In genomic region chr7:103862302-103863035, GRCh38 we compare ENCODE assay signal across 22 cellular contexts.
DNase-seq lines count a peak whose midpoint lies in the region; ATAC-seq, FAIRE-seq and TF ChIP-seq lines count a peak whose summit lies in the region.
"Had no signal": no experiment of that assay in that cellular context is flagged by ENCODE, and none has a peak within 500 bp of the region (broad histone marks: within the 10 kb centered on the region; RNA-seq: fewer than 3 reads in every experiment).

No MANE protein-coding gene starts in this region.

- H3K9me1 ChIP-seq in K562 (ENCODE audit: control insufficient read depth, insufficient read depth, low read length): no peaks in the 10 kb centered on the region

- H3K23me2 ChIP-seq in H1 (ENCODE audit: low read depth, low read length): no peaks in the 10 kb centered on the region

- H2AK5ac ChIP-seq in H1 (ENCODE audit: low read depth, low read length): no peak overlapping the region

- no peak overlapping the region for H2BK120ac ChIP-seq in H1 (replicated peaks; ENCODE audit: low read depth, low read length)

- H3K9me3 ChIP-seq in HepG2 (ENCODE audit: low read length): no peaks in the 10 kb centered on the region
- no peaks in the 10 kb centered on the region for H3K9me3 ChIP-seq in right lobe of liver
- no peaks in the 10 kb centered on the region for H3K9me3 ChIP-seq in K562 (replicated peaks; ENCODE audit: control insufficient read depth, insufficient read depth, low read depth, low read length)
- no peaks in the 10 kb centered on the region for H3K9me3 ChIP-seq in H1 (ENCODE audit: insufficient read depth in 2 of 2, low read depth in 1 of 2, low read length in 1 of 2)
- H3K9me3 ChIP-seq: A549; BLaER1 treated with 17β-estradiol and CSF1 and Interleukin-3, amounts not matched to agents 10 nM and 100 nM; Caco-2 had no signal

- H3K4me2 ChIP-seq in HepG2 (ENCODE audit: low read depth, low read length) (no peak overlapping the region), K562 (ENCODE audit: insufficient read depth, low read length) (no peak overlapping the region), H1 (ENCODE audit: insufficient read depth in 1 of 2, low read depth in 2 of 2, low read length in 2 of 2) (no peak overlapping the region)
- H3K4me2 ChIP-seq: A549; BLaER1 treated with 17β-estradiol and CSF1 and Interleukin-3, amounts not matched to agents 10 nM and 100 nM had no signal

- 71% methylated on average over 4 of the region's 4 CpGs for WGBS in HepG2 (ENCODE audit: low lambda C conversion rate)
- 57% methylated on average over 4 of the region's 4 CpGs for WGBS in right lobe of liver (ENCODE audit: insufficient coverage, low coverage, low lambda C conversion rate, missing lambda C conversion rate)
- WGBS in K562 (ENCODE audit: insufficient coverage, low coverage, missing lambda C conversion rate): 49% methylated on average over 4 of the region's 4 CpGs
- 89% methylated on average over 4 of the region's 4 CpGs; no CpG with 5 or more reads in 1 of the 2 experiments for WGBS in H1 (ENCODE audit: extremely low coverage in 1 of 2, insufficient coverage in 1 of 2, insufficient read length in 1 of 2, insufficient replicate concordance in 2 of 2, low coverage in 1 of 2, low lambda C conversion rate in 2 of 2, missing lambda C conversion rate in 1 of 2), 2 experiments

- CTCF ChIA-PET in HepG2 (lab: Yijun Ruan, JAX; ENCODE audit: low intra/inter-chr PET ratio, low total read pairs): no interaction called here
- CTCF ChIA-PET in K562 (lab: Yijun Ruan, JAX; ENCODE audit: low intra/inter-chr PET ratio): no interaction called here
- CTCF ChIA-PET in H1 (lab: Charles Lee; ENCODE audit: partially characterized antibody): interaction anchor here (0.6 kb wide), 1 partner anchor 84 kb away, joined by 3 read pairs; no protein-coding TSS in a partner anchor

- DNase-seq in HepG2 (ENCODE audit: low spot score): no peak
- DNase-seq in right lobe of liver: no peak
- no peak for DNase-seq in K562 (ENCODE audit: extremely low read depth in 1 of 4, low spot score in 3 of 4)
- no peak for DNase-seq in H1 (ENCODE audit: low read depth in 1 of 2, low spot score in 2 of 2)
- DNase-seq in SKM-1 (lab: John Stamatoyannopoulos, UW; ENCODE audit: unreplicated experiment): no peak
- DNase-seq in KBM-7: no peak
- no peak for DNase-seq in activated CD4-positive, alpha-beta T cell treated with anti-CD3 and anti-CD28 coated beads for 4 hours
- DNase-seq: AML-193; Caco-2; Calu3; CD4-positive, alpha-beta T cell; CD8-positive, alpha-beta T cell; DMS79 treated with DMSO at 0.1 percent for 48 hours; GDM1 had no signal

- H3K36me3 ChIP-seq in HepG2 (replicated peaks in 1 of 2; ENCODE audit: control insufficient read depth in 1 of 2, insufficient read depth in 2 of 2, low read length in 2 of 2) (no peaks in the 10 kb centered on the region; a peak in 1 of 5 replicates), right lobe of liver (no peaks in the 10 kb centered on the region), K562 (ENCODE audit: control insufficient read depth, insufficient read depth, low read length) (no peaks in the 10 kb centered on the region), H1 (ENCODE audit: control insufficient read depth in 2 of 4, insufficient read depth in 4 of 4, low read length in 3 of 4) (no peaks in the 10 kb centered on the region)
- H3K36me3 ChIP-seq: BLaER1 treated with 17β-estradiol and CSF1 and Interleukin-3, amounts not matched to agents 10 nM and 100 nM had no signal

- TF ChIP-seq POLR2A in HepG2 (IDR thresholded peaks at IDR 0.05; ENCODE audit: insufficient read depth in 1 of 2, low read depth in 2 of 2, low read length in 2 of 2): no peak
- TF ChIP-seq POLR2A in right lobe of liver (IDR thresholded peaks at IDR 0.05): no peak
- no peak for TF ChIP-seq POLR2A in K562 (conservative IDR thresholded peaks at IDR 0.05)
- TF ChIP-seq POLR2A in H1 (IDR thresholded peaks at IDR 0.05; ENCODE audit: control extremely low read depth in 1 of 2, low read depth in 2 of 2, low read length in 2 of 2): no peak

- H3K27me3 ChIP-seq in HepG2 (ENCODE audit: control insufficient read depth in 1 of 2, insufficient read depth in 2 of 2, low read length in 2 of 2): no peaks in the 10 kb centered on the region
- no peaks in the 10 kb centered on the region for H3K27me3 ChIP-seq in right lobe of liver
- H3K27me3 ChIP-seq in K562 (ENCODE audit: control insufficient read depth in 2 of 2, insufficient read depth in 2 of 2, low read length in 2 of 2): no peaks in the 10 kb centered on the region
- no peaks in the 10 kb centered on the region for H3K27me3 ChIP-seq in H1 (replicated peaks in 1 of 4; ENCODE audit: control insufficient read depth in 3 of 4, extremely low read depth in 1 of 4, insufficient read depth in 3 of 4, low read length in 3 of 4)
- H3K27me3 ChIP-seq: BLaER1 treated with 17β-estradiol and CSF1 and Interleukin-3, amounts not matched to agents 10 nM and 100 nM had no signal

- H3K23ac ChIP-seq in H1 (ENCODE audit: insufficient read length): no peak overlapping the region

- no peak overlapping the region for H2BK5ac ChIP-seq in H1 (ENCODE audit: low read depth, low read length)

- H3K9ac ChIP-seq in HepG2 (ENCODE audit: insufficient read depth, low read depth, low read length): no peak overlapping the region
- H3K9ac ChIP-seq in K562 (ENCODE audit: insufficient read depth in 1 of 2, low read depth in 2 of 2, low read length in 2 of 2): no peak overlapping the region
- no peak overlapping the region for H3K9ac ChIP-seq in H1 (replicated peaks in 1 of 4; ENCODE audit: extremely low read depth in 1 of 4, low read depth in 3 of 4, low read length in 3 of 4)
- H3K9ac ChIP-seq: BLaER1 treated with 17β-estradiol and CSF1 and Interleukin-3, amounts not matched to agents 10 nM and 100 nM had no signal

- no peak overlapping the region for H2BK12ac ChIP-seq in H1 (ENCODE audit: low read depth, low read length)

- H3K4me1 ChIP-seq in HepG2 (ENCODE audit: insufficient read depth, low read length) (peaks cover 10% of the 10 kb centered on the region), right lobe of liver (peaks cover 0 to 6% (median 2%) of the 10 kb centered on the region in 4 donors), K562 (replicated peaks in 1 of 2; ENCODE audit: control insufficient read depth in 2 of 2, insufficient read depth in 2 of 2, low read length in 2 of 2) (peaks cover 0 to under 1% of the 10 kb centered on the region in 2 experiments; a peak in 3 of 5 replicates), H1 (replicated peaks in 1 of 4; ENCODE audit: control insufficient read depth in 3 of 4, insufficient read depth in 4 of 4, low read length in 3 of 4) (peaks cover 0 to 2% (median under 1%) of the 10 kb centered on the region in 4 experiments; a peak in 4 of 7 replicates)
- H3K4me1 ChIP-seq: A549 had no signal

- H4K91ac ChIP-seq in H1 (replicated peaks; ENCODE audit: insufficient read length, low read length): no peak overlapping the region

- BruUV-seq in HepG2 (replicated peaks; lab: Mats Ljungman, UMichigan) (no TSS peak), K562 (replicated peaks; lab: Mats Ljungman, UMichigan) (no TSS peak)

- no peak overlapping the region for H3K27ac ChIP-seq in HepG2 (ENCODE audit: extremely low read length, insufficient read depth, low read length)
- H3K27ac ChIP-seq in right lobe of liver: no peak overlapping the region
- H3K27ac ChIP-seq in K562 (ENCODE audit: extremely low read depth, low read depth, low read length): no peak overlapping the region
- no peak overlapping the region for H3K27ac ChIP-seq in H1 (ENCODE audit: low read depth, low read length)
- H3K27ac ChIP-seq: 22Rv1; A549; BLaER1 treated with 17β-estradiol and CSF1 and Interleukin-3, amounts not matched to agents 10 nM and 100 nM; C4-2B had no signal

- no peak overlapping the region for H4K8ac ChIP-seq in H1 (ENCODE audit: extremely low read depth, insufficient read depth, low read length)

- FAIRE-seq in HepG2 (lab: Jason Lieb, UNC) (no peak), K562 (lab: Jason Lieb, UNC) (no peak), H1 (lab: Jason Lieb, UNC) (no peak)
- FAIRE-seq: A549, D721Med, GM12878, GM12892, GM18507 had no signal

- H3K79me2 ChIP-seq in HepG2 (ENCODE audit: insufficient read depth, low read length) (peaks cover 19% of the 10 kb centered on the region), K562 (ENCODE audit: control insufficient read depth, insufficient read depth, low read length) (no peaks in the 10 kb centered on the region; the same call in 2 of the 3 replicates), H1 (ENCODE audit: control insufficient read depth in 1 of 2, insufficient read depth in 2 of 2, low read length in 2 of 2) (no peaks in the 10 kb centered on the region)

- no peak overlapping the region for H3K18ac ChIP-seq in H1 (ENCODE audit: extremely low read depth, low read length)

- H4K20me1 ChIP-seq in HepG2 (ENCODE audit: insufficient read depth, low read length) (peaks cover 14% of the 10 kb centered on the region), K562 (replicated peaks; ENCODE audit: control insufficient read depth, insufficient read depth, low read length) (no peaks in the 10 kb centered on the region), H1 (replicated peaks in 1 of 2; ENCODE audit: control insufficient read depth in 1 of 2, insufficient read depth in 2 of 2, low read length in 2 of 2) (no peaks in the 10 kb centered on the region)
- H4K20me1 ChIP-seq: BLaER1 treated with 17β-estradiol and CSF1 and Interleukin-3, amounts not matched to agents 10 nM and 100 nM had no signal

- no peak overlapping the region for H3K14ac ChIP-seq in H1 (ENCODE audit: insufficient read length)

- intact Hi-C loops in HepG2 (cut with micrococcal nuclease; ENCODE audit: unreplicated experiment) (no loop called here), right lobe of liver (cut with DNase I) (no loop called here), K562 (cut with micrococcal nuclease) (no loop called here)

- no peak for ATAC-seq in HepG2
- ATAC-seq in right lobe of liver: no peak
- no peak for ATAC-seq in K562
- ATAC-seq: A549; CD8-positive, alpha-beta T cell; GM12878 had no signal

- H3K79me1 ChIP-seq in H1 (ENCODE audit: low read depth, low read length): no peaks in the 10 kb centered on the region

- in situ Hi-C loops in HepG2 (cut with HindIII; ENCODE audit: extremely low pct_ligation_motif_present, low pct_unique_long_range_greater_than_20kb) (no loop called here), K562 (cut with MboI) (no loop called here), KBM-7 (cut with MboI; ENCODE audit: low pct_unique_long_range_greater_than_20kb, low sequenced_read_pairs) (no loop called here)

- no peak overlapping the region for H2BK15ac ChIP-seq in H1 (ENCODE audit: low read length)

- no peak overlapping the region for H2AFZ ChIP-seq in HepG2 (ENCODE audit: low read length)
- H2AFZ ChIP-seq in K562 (ENCODE audit: low read depth, low read length): no peak overlapping the region
- 0 out of 2 replicates have a peak overlapping the region, but pooled peaks have one; percentile 31 for H2AFZ ChIP-seq in H1 (ENCODE audit: low read length)

- TF ChIP-seq RAD21 in HepG2 (CRISPR knock-in tag; IDR thresholded peaks at IDR 0.05): no peak
- TF ChIP-seq RAD21 in K562 (CRISPR knock-in tag; conservative IDR thresholded peaks at IDR 0.05 in 1 of 2, IDR thresholded peaks at IDR 0.05 in 1 of 2): no peak
- TF ChIP-seq RAD21 in H1 (IDR thresholded peaks at IDR 0.05 in 1 of 2, conservative IDR thresholded peaks at IDR 0.05 in 1 of 2; ENCODE audit: low read depth in 2 of 2, low read length in 2 of 2): no peak

- no peak for TF ChIP-seq CTCF in HepG2 (CRISPR knock-in tag; IDR thresholded peaks at IDR 0.05)
- no peak for TF ChIP-seq CTCF in right lobe of liver (IDR thresholded peaks at IDR 0.05)
- TF ChIP-seq CTCF in K562 (IDR thresholded peaks at IDR 0.05 in 2 of 3, conservative IDR thresholded peaks at IDR 0.05 in 1 of 3; ENCODE audit: insufficient read depth in 2 of 3, low read depth in 1 of 3, low read length in 3 of 3): no peak
- no peak for TF ChIP-seq CTCF in H1 (IDR thresholded peaks at IDR 0.05; ENCODE audit: control extremely low read depth in 1 of 3, insufficient read depth in 1 of 3, low read depth in 1 of 3, low read length in 3 of 3)

- POLR2A ChIA-PET in HepG2 (lab: Yijun Ruan, JAX) (no interaction called here), K562 (lab: Yijun Ruan, JAX) (interaction anchor here (1.5 kb wide), 1 partner anchor 11 kb away, joined by 5 read pairs; no protein-coding TSS in a partner anchor), H1 (lab: Charles Lee; ENCODE audit: partially characterized antibody) (no interaction called here)

- H4K5ac ChIP-seq in H1 (ENCODE audit: insufficient read length, low read depth, low read length): no peak overlapping the region

- H3K4ac ChIP-seq in H1 (replicated peaks; ENCODE audit: insufficient read length, low read depth, low read length): no peak overlapping the region

- TF ChIP-seq EP300 in HepG2 (IDR thresholded peaks at IDR 0.05; ENCODE audit: low read depth in 2 of 2, low read length in 2 of 2) (no peak), HepG2 (CRISPR knock-in tag; IDR thresholded peaks at IDR 0.05; ENCODE audit: borderline replicate concordance) (no peak), K562 (IDR thresholded peaks at IDR 0.05; ENCODE audit: low read length) (no peak), H1 (IDR thresholded peaks at IDR 0.05; ENCODE audit: borderline replicate concordance in 1 of 2, low read depth in 2 of 2, low read length in 2 of 2) (no peak)

- no peak overlapping the region for H2BK20ac ChIP-seq in H1 (ENCODE audit: low read length)

- no peak overlapping the region for H3K56ac ChIP-seq in H1 (replicated peaks; ENCODE audit: insufficient read length, low read depth, low read length)

- H3K4me3 ChIP-seq in HepG2 (replicated peaks in 1 of 3; ENCODE audit: insufficient read depth in 1 of 3, low read depth in 2 of 3, low read length in 3 of 3) (no peak overlapping the region), right lobe of liver (no peak overlapping the region), K562 (no peak overlapping the region), H1 (ENCODE audit: extremely low read depth in 1 of 4, insufficient read depth in 2 of 4, low read depth in 3 of 4, low read length in 4 of 4) (no peak overlapping the region)
- H3K4me3 ChIP-seq: A549; BLaER1 treated with 17β-estradiol and CSF1 and Interleukin-3, amounts not matched to agents 10 nM and 100 nM; GM12878 had no signal

Comparison
In these comparisons a context has a peak if more than half of its experiments do, and no peak if none do; other contexts are left out.
1. Of the 241 proteins assayed by ChIP-seq in both HepG2 and K562: peak only in HepG2: none; only in K562: ZBTB2; in both: none; in neither: 240.